In the genomic region with DNA sequence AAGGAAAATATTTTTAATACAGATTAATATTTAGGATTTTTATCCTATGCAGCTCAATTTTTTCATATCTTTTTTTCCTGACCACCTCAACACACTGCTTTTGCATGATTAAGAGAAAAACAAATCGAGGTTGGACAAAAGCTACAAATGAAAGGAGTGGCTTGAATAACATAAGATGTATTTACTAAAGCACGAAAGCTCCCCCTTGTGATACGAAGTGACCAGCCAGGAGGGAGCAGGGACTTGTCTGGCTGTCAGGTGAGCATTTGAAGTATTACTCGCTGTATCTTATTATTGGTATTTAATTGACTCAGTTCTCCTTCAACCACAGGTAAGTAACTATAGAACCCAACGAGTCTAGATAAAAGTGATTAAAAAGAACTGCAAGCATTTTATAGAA, we compare ENCODE assay signal across 9 cellular contexts.
DNase-seq lines count a peak whose midpoint lies in the region; ATAC-seq and TF ChIP-seq lines count a peak whose summit lies in the region.
"Had no signal": no experiment of that assay in that cellular context is flagged by ENCODE, and none has a peak within 500 bp of the region (broad histone marks: within the 10 kb centered on the region; RNA-seq: fewer than 3 reads in every experiment).

No MANE protein-coding gene starts in this region.

- H3K27ac ChIP-seq in SJCRH30 (no peak overlapping the region), right lobe of liver (no peak overlapping the region)
- H3K27ac ChIP-seq in CD4-positive, alpha-beta T cell (ENCODE audit: low read depth, low read length): no peak overlapping the region
- H3K27ac ChIP-seq: ascending aorta had no signal

- TF ChIP-seq CTCF in GM12864 (IDR thresholded peaks at IDR 0.05; ENCODE audit: low read depth, low read length, missing control alignments) (peak; percentile 18), right lobe of liver (IDR thresholded peaks at IDR 0.05) (peak; percentile 36 to 69 (median 48))
- no peak for TF ChIP-seq CTCF in CD4-positive, alpha-beta T cell (IDR thresholded peaks at IDR 0.05)

- WGBS in right lobe of liver (ENCODE audit: insufficient coverage, low coverage, low lambda C conversion rate, missing lambda C conversion rate): 14% methylated on average over 5 of the region's 5 CpGs

- ATAC-seq in right lobe of liver: peak; percentile 86 to 94 (median 88)
- no peak for ATAC-seq in GM19463 (IDR thresholded peaks at IDR 0.05; ENCODE audit: unreplicated experiment)
- ATAC-seq in HG03457 (IDR thresholded peaks at IDR 0.05; ENCODE audit: unreplicated experiment): no peak
- no peak for ATAC-seq in CD4-positive, alpha-beta T cell (ENCODE audit: poor library complexity)

- H3K9me3 Mint-ChIP-seq in CD4-positive, alpha-beta T cell: no peaks in the 10 kb centered on the region

- H3K27ac Mint-ChIP-seq in CD4-positive, alpha-beta T cell: no peak overlapping the region

- no peak overlapping the region for H3K4me3 Mint-ChIP-seq in CD4-positive, alpha-beta T cell

- H3K9me3 ChIP-seq in SJCRH30 (replicated peaks): no peaks in the 10 kb centered on the region
- H3K9me3 ChIP-seq in right lobe of liver: no peaks in the 10 kb centered on the region
- no peaks in the 10 kb centered on the region for H3K9me3 ChIP-seq in CD4-positive, alpha-beta T cell (ENCODE audit: control insufficient read depth, low read length)
- H3K9me3 ChIP-seq: ascending aorta had no signal

- DNase-seq in GM12864 (ENCODE audit: low read depth) (no peak), NCI-H1417 (lab: John Stamatoyannopoulos, UW) (peak in 2 of 3 experiments; percentile 64 to 87), SJCRH30 (peak; percentile 24 to 53), right lobe of liver (peak in 1 of 3 donors; percentile 60), amniotic stem cell (lab: John Stamatoyannopoulos, UW) (no peak)
- DNase-seq in CD4-positive, alpha-beta T cell: no peak

- no peaks in the 10 kb centered on the region for H3K36me3 Mint-ChIP-seq in CD4-positive, alpha-beta T cell (ENCODE audit: low read depth)

- H3K4me3 ChIP-seq in GM12864 (ENCODE audit: low read depth, low read length) (no peak overlapping the region), SJCRH30 (no peak overlapping the region), right lobe of liver (no peak overlapping the region)
- H3K4me3 ChIP-seq: ascending aorta had no signal

- POLR2A ChIA-PET in CD4-positive, alpha-beta T cell (lab: Charles Lee): no interaction called here

- no peaks in the 10 kb centered on the region for H3K27me3 ChIP-seq in SJCRH30
- H3K27me3 ChIP-seq in right lobe of liver: no peaks in the 10 kb centered on the region
- H3K27me3 ChIP-seq in CD4-positive, alpha-beta T cell (ENCODE audit: control insufficient read depth, insufficient read depth, low read length): no peaks in the 10 kb centered on the region
- H3K27me3 ChIP-seq: ascending aorta had no signal

- CTCF ChIA-PET in CD4-positive, alpha-beta T cell (lab: Charles Lee): no interaction called here

- H3K27me3 Mint-ChIP-seq in CD4-positive, alpha-beta T cell: no peaks in the 10 kb centered on the region

- H3K4me1 Mint-ChIP-seq in CD4-positive, alpha-beta T cell (ENCODE audit: low read depth): no peaks in the 10 kb centered on the region

- intact Hi-C loops in right lobe of liver (cut with DNase I): no loop called here
- intact Hi-C loops in CD4-positive, alpha-beta T cell (cut with DNase I, micrococcal nuclease): no loop called here

- H3K4me1 ChIP-seq in SJCRH30 (no peaks in the 10 kb centered on the region), right lobe of liver (peaks cover 0 to 2% (median 0%) of the 10 kb centered on the region in 4 donors)
- H3K4me1 ChIP-seq: ascending aorta had no signal

- TF ChIP-seq POLR2A in right lobe of liver (IDR thresholded peaks at IDR 0.05): no peak

- H3K36me3 ChIP-seq in SJCRH30: no peaks in the 10 kb centered on the region
- no peaks in the 10 kb centered on the region for H3K36me3 ChIP-seq in right lobe of liver
- H3K36me3 ChIP-seq: ascending aorta had no signal

Comparison
In these comparisons a context has a peak if more than half of its experiments do, and no peak if none do; other contexts are left out.
1. DNase-seq: peak in NCI-H1417 (2 of 3) and SJCRH30 (2 of 2); none in GM12864 (single experiment), CD4-positive, alpha-beta T cell (0 of 10) and amniotic stem cell (single experiment).
2. ATAC-seq: peak in right lobe of liver (4 of 4); none in GM19463 (single experiment), HG03457 (single experiment) and CD4-positive, alpha-beta T cell (single experiment).